In the genomic region with DNA sequence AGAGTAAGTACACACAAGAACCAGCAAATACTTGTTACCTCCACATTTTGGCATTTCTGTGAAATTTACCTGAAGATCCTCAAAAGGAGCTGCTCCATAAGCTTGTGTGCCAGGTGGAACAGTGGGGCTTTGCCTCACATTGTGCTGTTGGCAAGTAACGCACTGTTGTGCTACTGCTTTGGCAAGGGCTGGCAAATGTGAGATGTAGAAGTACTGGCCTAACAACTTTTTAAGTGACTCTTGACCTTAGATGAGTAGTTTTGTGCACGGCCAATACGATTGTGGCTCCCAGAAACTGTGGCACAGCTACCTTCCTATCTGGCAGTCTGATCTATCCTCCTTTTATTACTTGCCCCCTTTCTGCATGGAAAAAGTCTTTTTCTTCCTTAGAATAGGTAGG, we compare ENCODE assay signal across 20 cellular contexts.
DNase-seq lines count a peak whose midpoint lies in the region; ATAC-seq and TF ChIP-seq lines count a peak whose summit lies in the region.
"Had no signal": no experiment of that assay in that cellular context is flagged by ENCODE, and none has a peak within 500 bp of the region (broad histone marks: within the 10 kb centered on the region; RNA-seq: fewer than 3 reads in every experiment).

No MANE protein-coding gene starts in this region.

- ATAC-seq in left lung, result peak; percentile 87
- ATAC-seq: K562 had no signal

- DNase-seq in NCI-H2196 (lab: John Stamatoyannopoulos, UW; ENCODE audit: unreplicated experiment) (peak; percentile 2), NCI-H2196 treated with DMSO at 0.1 percent for 48 hours (lab: John Stamatoyannopoulos, UW; ENCODE audit: unreplicated experiment) (no peak), NCI-H510A (lab: John Stamatoyannopoulos, UW) (peak; percentile 21), left lung (peak in 1 of 2 donors; percentile 52), C1 segment of cervical spinal cord (lab: John Stamatoyannopoulos, UW) (no peak), nephron progenitor cell (no peak)
- DNase-seq in activated CD4-positive, alpha-beta T cell treated with anti-CD3 and anti-CD28 coated beads, Interleukin-2, amount 10 ng/mL, durations not matched to agents 7 days and 5 days, result no peak
- DNase-seq: CD4-positive, CD25-positive, alpha-beta regulatory T cell; GF-D8; Kasumi-1; MV-4-11; NCI-H1105; NCI-H1436 treated with DMSO at 0.1 percent for 48 hours; NCI-H187 treated with DMSO at 0.1 percent for 48 hours; NCI-H345; NCI-H526; NCI-H82; Peyer's patch; SHP77 treated with DMSO at 0.1 percent for 48 hours had no signal

- H3K36me3 ChIP-seq in left lung, result no peaks in the 10 kb centered on the region
- H3K36me3 ChIP-seq: Peyer's patch had no signal

- no peaks in the 10 kb centered on the region for H3K27me3 Mint-ChIP-seq in activated CD4-positive, alpha-beta T cell treated with anti-CD3 and anti-CD28 coated beads, Interleukin-2, amount 10 ng/mL, durations not matched to agents 7 days and 5 days
- no peaks in the 10 kb centered on the region for H3K27me3 Mint-ChIP-seq in nephron progenitor cell (ENCODE audit: low read depth, poor library complexity)
- H3K27me3 Mint-ChIP-seq: CD4-positive, CD25-positive, alpha-beta regulatory T cell had no signal

- H3K4me3 ChIP-seq in left lung, result no peak overlapping the region
- H3K4me3 ChIP-seq: K562, Peyer's patch had no signal

- no peaks in the 10 kb centered on the region for H3K9me3 Mint-ChIP-seq in activated CD4-positive, alpha-beta T cell treated with anti-CD3 and anti-CD28 coated beads, Interleukin-2, amount 10 ng/mL, durations not matched to agents 7 days and 5 days
- peaks cover 3% of the 10 kb centered on the region for H3K9me3 Mint-ChIP-seq in nephron progenitor cell

- H3K36me3 Mint-ChIP-seq in activated CD4-positive, alpha-beta T cell treated with anti-CD3 and anti-CD28 coated beads, Interleukin-2, amount 10 ng/mL, durations not matched to agents 7 days and 5 days (ENCODE audit: low read depth), result no peaks in the 10 kb centered on the region
- H3K36me3 Mint-ChIP-seq in nephron progenitor cell (ENCODE audit: low read depth), result no peaks in the 10 kb centered on the region
- H3K36me3 Mint-ChIP-seq: CD4-positive, CD25-positive, alpha-beta regulatory T cell had no signal

- POLR2A ChIA-PET in activated CD4-positive, alpha-beta T cell treated with anti-CD3 and anti-CD28 coated beads, Interleukin-2, amount 10 ng/mL, durations not matched to agents 7 days and 5 days (lab: Charles Lee), result no interaction called here

- CTCF ChIA-PET in activated CD4-positive, alpha-beta T cell treated with anti-CD3 and anti-CD28 coated beads, Interleukin-2, amount 10 ng/mL, durations not matched to agents 7 days and 5 days (lab: Charles Lee), result interaction anchor here (0.5 kb wide), 1 partner anchor 10 kb away, joined by 3 read pairs; no protein-coding TSS in a partner anchor

- intact Hi-C loops in left lung (cut with DNase I), result no loop called here

- H3K4me3 Mint-ChIP-seq in activated CD4-positive, alpha-beta T cell treated with anti-CD3 and anti-CD28 coated beads, Interleukin-2, amount 10 ng/mL, durations not matched to agents 7 days and 5 days, result no peak overlapping the region
- no peak overlapping the region for H3K4me3 Mint-ChIP-seq in nephron progenitor cell
- H3K4me3 Mint-ChIP-seq: CD4-positive, CD25-positive, alpha-beta regulatory T cell had no signal

- no peak overlapping the region for H3K27ac Mint-ChIP-seq in activated CD4-positive, alpha-beta T cell treated with anti-CD3 and anti-CD28 coated beads, Interleukin-2, amount 10 ng/mL, durations not matched to agents 7 days and 5 days
- H3K27ac Mint-ChIP-seq in nephron progenitor cell, result no peak overlapping the region
- H3K27ac Mint-ChIP-seq: CD4-positive, CD25-positive, alpha-beta regulatory T cell had no signal

- no peaks in the 10 kb centered on the region for H3K4me1 Mint-ChIP-seq in activated CD4-positive, alpha-beta T cell treated with anti-CD3 and anti-CD28 coated beads, Interleukin-2, amount 10 ng/mL, durations not matched to agents 7 days and 5 days
- H3K4me1 Mint-ChIP-seq in nephron progenitor cell, result peaks cover 11% of the 10 kb centered on the region
- H3K4me1 Mint-ChIP-seq: CD4-positive, CD25-positive, alpha-beta regulatory T cell had no signal

- H3K4me1 ChIP-seq in left lung, result no peaks in the 10 kb centered on the region
- H3K4me1 ChIP-seq: Peyer's patch had no signal

- TF ChIP-seq CTCF in left lung (IDR thresholded peaks at IDR 0.05), result no peak
- TF ChIP-seq CTCF in nephron progenitor cell (IDR thresholded peaks at IDR 0.05), result no peak

- no peaks in the 10 kb centered on the region for H3K27me3 ChIP-seq in left lung
- H3K27me3 ChIP-seq: Peyer's patch had no signal

- no peak overlapping the region for H3K27ac ChIP-seq in left lung
- H3K27ac ChIP-seq: Peyer's patch had no signal

- no peaks in the 10 kb centered on the region for H3K9me3 ChIP-seq in left lung
- H3K9me3 ChIP-seq: Peyer's patch had no signal

Comparison
In these comparisons a context has a peak if more than half of its experiments do, and no peak if none do; other contexts are left out.
1. DNase-seq: peak in NCI-H2196 (single experiment) and NCI-H510A (single experiment); none in NCI-H2196 treated with DMSO at 0.1 percent for 48 hours (single experiment), activated CD4-positive, alpha-beta T cell treated with anti-CD3 and anti-CD28 coated beads, Interleukin-2, amount 10 ng/mL, durations not matched to agents 7 days and 5 days (single experiment), C1 segment of cervical spinal cord (0 of 14) and nephron progenitor cell (single experiment).